9 cellular contexts compared by ENCODE assay signal in the genomic region with DNA sequence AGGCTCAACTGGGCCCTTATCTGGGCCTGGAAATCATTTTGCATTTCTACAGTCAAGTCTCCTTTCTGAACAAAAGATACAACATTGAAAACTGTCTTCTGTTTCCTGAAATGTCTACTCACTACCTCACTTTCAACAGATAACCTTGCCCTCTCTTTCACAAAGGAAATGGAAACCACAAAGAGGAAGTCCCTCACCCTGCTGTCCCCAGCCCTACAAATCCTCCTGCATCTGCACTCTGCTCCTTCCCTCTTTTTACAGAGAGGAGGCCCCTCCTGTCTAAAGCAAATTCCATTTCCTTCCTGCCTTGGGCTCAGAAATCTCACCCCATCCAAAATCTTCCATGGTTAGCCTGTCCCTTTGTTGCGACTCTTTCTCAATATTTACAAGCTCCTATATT. TPM values are rescaled to one million over a fixed set of nuclear protein-coding genes. Genes with fewer than 3 reads are reported as not detected.
DNase-seq lines count a peak whose midpoint lies in the region; ATAC-seq and TF ChIP-seq lines count a peak whose summit lies in the region.
"Had no signal": no experiment of that assay in that cellular context is flagged by ENCODE, and none has a peak within 500 bp of the region (broad histone marks: within the 10 kb centered on the region; RNA-seq: fewer than 3 reads in every experiment).

No MANE protein-coding gene starts in this region.

- ATAC-seq in HG03469 (IDR thresholded peaks at IDR 0.05; ENCODE audit: unreplicated experiment) = peak; percentile 84
- no peak for ATAC-seq in left lobe of liver

- H3K27me3 Mint-ChIP-seq in activated T-helper 2 cell treated with anti-CD3 and anti-CD28 coated beads, Interferon-gamma antibody, Interleukin-2, Interleukin-4, amounts not matched to agents 10 μg/mL and 5 μg/mL and 100 μg/mL, durations not matched to agents 14 hours and 24 hours and 36 hours (ENCODE audit: low read depth) = no peaks in the 10 kb centered on the region
- H3K27me3 Mint-ChIP-seq: stimulated activated naive CD8-positive, alpha-beta T cell treated with anti-CD3 and anti-CD28 coated beads, Interleukin-15, Interleukin-2, amounts not matched to agents 100 ng/mL and 50 ng/mL, for 24 hours had no signal

- no peak overlapping the region for H3K27ac Mint-ChIP-seq in activated T-helper 2 cell treated with anti-CD3 and anti-CD28 coated beads, Interferon-gamma antibody, Interleukin-2, Interleukin-4, amounts not matched to agents 10 μg/mL and 5 μg/mL and 100 μg/mL, durations not matched to agents 14 hours and 24 hours and 36 hours
- H3K27ac Mint-ChIP-seq: stimulated activated naive CD8-positive, alpha-beta T cell treated with anti-CD3 and anti-CD28 coated beads, Interleukin-15, Interleukin-2, amounts not matched to agents 100 ng/mL and 50 ng/mL, for 24 hours had no signal

- DNase-seq in GM10266 (ENCODE audit: extremely low spot score) = peak; percentile 24
- DNase-seq in GM20000 (ENCODE audit: low spot score) = peak; percentile 31
- peak; percentile 21 for DNase-seq in activated T-helper 2 cell treated with anti-CD3 and anti-CD28 coated beads, Interferon-gamma antibody, Interleukin-2, Interleukin-4, amounts not matched to agents 10 μg/mL and 5 μg/mL and 100 μg/mL, durations not matched to agents 14 hours and 24 hours and 36 hours (ENCODE audit: low spot score)
- no peak for DNase-seq in NCI-H1092 (lab: John Stamatoyannopoulos, UW)
- no peak for DNase-seq in left lobe of liver (ENCODE audit: low spot score)
- DNase-seq in kidney glomerular epithelial cell (lab: John Stamatoyannopoulos, UW) = no peak
- DNase-seq in NCI-H524 treated with DMSO at 0.1 percent for 48 hours (lab: John Stamatoyannopoulos, UW) = no peak

- peaks cover 7% of the 10 kb centered on the region for H3K9me3 Mint-ChIP-seq in activated T-helper 2 cell treated with anti-CD3 and anti-CD28 coated beads, Interferon-gamma antibody, Interleukin-2, Interleukin-4, amounts not matched to agents 10 μg/mL and 5 μg/mL and 100 μg/mL, durations not matched to agents 14 hours and 24 hours and 36 hours
- H3K9me3 Mint-ChIP-seq: stimulated activated naive CD8-positive, alpha-beta T cell treated with anti-CD3 and anti-CD28 coated beads, Interleukin-15, Interleukin-2, amounts not matched to agents 100 ng/mL and 50 ng/mL, for 24 hours had no signal

- H3K36me3 Mint-ChIP-seq in activated T-helper 2 cell treated with anti-CD3 and anti-CD28 coated beads, Interferon-gamma antibody, Interleukin-2, Interleukin-4, amounts not matched to agents 10 μg/mL and 5 μg/mL and 100 μg/mL, durations not matched to agents 14 hours and 24 hours and 36 hours (ENCODE audit: low read depth) = peaks cover 5% of the 10 kb centered on the region

- peaks cover 15% of the 10 kb centered on the region for H3K4me1 Mint-ChIP-seq in activated T-helper 2 cell treated with anti-CD3 and anti-CD28 coated beads, Interferon-gamma antibody, Interleukin-2, Interleukin-4, amounts not matched to agents 10 μg/mL and 5 μg/mL and 100 μg/mL, durations not matched to agents 14 hours and 24 hours and 36 hours (ENCODE audit: low read depth)

- TF ChIP-seq CTCF in GM10266 (IDR thresholded peaks at IDR 0.05; ENCODE audit: control insufficient read depth, insufficient read depth, low read depth, missing control alignments) (no peak), GM20000 (IDR thresholded peaks at IDR 0.05; ENCODE audit: extremely low read depth, missing control alignments) (no peak)

- intact Hi-C loops in activated T-helper 2 cell treated with anti-CD3 and anti-CD28 coated beads, Interferon-gamma antibody, Interleukin-2, Interleukin-4, amounts not matched to agents 10 μg/mL and 5 μg/mL and 100 μg/mL, durations not matched to agents 14 hours and 24 hours and 36 hours (cut with micrococcal nuclease) = loop anchor here (1.0 to 5.0 kb wide), 3 partner anchors 9 to 37 kb away; no protein-coding TSS in a partner anchor

- no peak overlapping the region for H3K4me3 Mint-ChIP-seq in activated T-helper 2 cell treated with anti-CD3 and anti-CD28 coated beads, Interferon-gamma antibody, Interleukin-2, Interleukin-4, amounts not matched to agents 10 μg/mL and 5 μg/mL and 100 μg/mL, durations not matched to agents 14 hours and 24 hours and 36 hours (ENCODE audit: low read depth)
- H3K4me3 Mint-ChIP-seq: stimulated activated naive CD8-positive, alpha-beta T cell treated with anti-CD3 and anti-CD28 coated beads, Interleukin-15, Interleukin-2, amounts not matched to agents 100 ng/mL and 50 ng/mL, for 24 hours had no signal

RNA-seq across cellular contexts. Expression of a gene that starts 24.8 kb away (rescaled TPM):
- 0.09 TPM in 2 replicates for total RNA-seq in activated T-helper 2 cell treated with anti-CD3 and anti-CD28 coated beads, Interferon-gamma antibody, Interleukin-2, Interleukin-4, amounts not matched to agents 10 μg/mL and 5 μg/mL and 100 μg/mL, durations not matched to agents 14 hours and 24 hours and 36 hours
- 6.8 TPM for total RNA-seq in left lobe of liver

Comparison
In these comparisons a context has a peak if more than half of its experiments do, and no peak if none do; other contexts are left out.
1. DNase-seq: peak in GM10266 (single experiment), GM20000 (single experiment) and activated T-helper 2 cell treated with anti-CD3 and anti-CD28 coated beads, Interferon-gamma antibody, Interleukin-2, Interleukin-4, amounts not matched to agents 10 μg/mL and 5 μg/mL and 100 μg/mL, durations not matched to agents 14 hours and 24 hours and 36 hours (single experiment); none in NCI-H1092 (single experiment), left lobe of liver (single experiment), kidney glomerular epithelial cell (single experiment) and NCI-H524 treated with DMSO at 0.1 percent for 48 hours (single experiment).